ENCODE assay signal across 15 cellular contexts in genomic region chr7:133778472-133778871, GRCh38.
A peak's percentile ranks its signal among the peaks of the same experiment; 100 is the strongest.
DNase-seq lines count a peak whose midpoint lies in the region; ATAC-seq and TF ChIP-seq lines count a peak whose summit lies in the region.
"Had no signal": no experiment of that assay in that cellular context is flagged by ENCODE, and none has a peak within 500 bp of the region (broad histone marks: within the 10 kb centered on the region; RNA-seq: fewer than 3 reads in every experiment).

No MANE protein-coding gene starts in this region.

- peak; percentile 13 for DNase-seq in GM13977 (ENCODE audit: low spot score)
- DNase-seq in GM19240 (ENCODE audit: insufficient read length, low spot score) = no peak
- DNase-seq in activated T-cell treated with anti-CD3 and anti-CD28 coated beads for 4 hours = no peak
- DNase-seq in hypothalamus (lab: John Stamatoyannopoulos, UW) = no peak
- no peak for DNase-seq in COLO829 (ENCODE audit: low spot score)
- DNase-seq: anterior cingulate cortex; DMS79; effector memory CD8-positive, alpha-beta T cell; left colon; MM.1S; naive thymus-derived CD8-positive, alpha-beta T cell; uterus had no signal

- in situ Hi-C loops in GM13977 (cut with MboI; ENCODE audit: low pct_unique_long_range_greater_than_20kb, low sequenced_read_pairs, unreplicated experiment) = no loop called here

- ATAC-seq in GM19351 (IDR thresholded peaks at IDR 0.05; ENCODE audit: unreplicated experiment) (peak; percentile 99), HG02623 (IDR thresholded peaks at IDR 0.05; ENCODE audit: unreplicated experiment) (peak; percentile 93), HG03378 (IDR thresholded peaks at IDR 0.05; ENCODE audit: unreplicated experiment) (peak; percentile 89)
- ATAC-seq: effector memory CD8-positive, alpha-beta T cell; left colon; naive thymus-derived CD8-positive, alpha-beta T cell had no signal

- no peak for TF ChIP-seq CTCF in GM13977 (IDR thresholded peaks at IDR 0.05; ENCODE audit: extremely low read depth, insufficient read depth, missing control alignments)
